ENCODE assay signal across 13 cellular contexts in the genomic region with DNA sequence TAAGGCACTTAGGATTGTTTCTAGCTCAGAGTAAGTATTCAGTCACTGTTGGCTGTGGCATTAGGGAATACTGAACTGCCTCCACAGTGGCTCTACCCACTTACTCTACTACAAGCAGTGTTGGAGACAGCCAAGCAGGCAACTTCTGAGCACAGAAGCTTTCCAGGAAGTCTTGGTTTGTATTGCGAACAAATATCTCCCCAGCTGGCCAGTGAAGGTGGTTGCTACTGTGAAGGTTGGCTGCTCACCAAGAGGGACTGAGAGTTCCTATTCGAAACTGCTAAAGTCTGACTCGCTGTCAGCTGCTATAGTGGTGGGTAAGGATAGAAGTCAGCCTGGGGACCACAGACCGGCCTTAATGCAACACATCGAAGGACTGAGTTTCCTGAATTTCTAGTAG.
DNase-seq lines count a peak whose midpoint lies in the region; ATAC-seq, FAIRE-seq and TF ChIP-seq lines count a peak whose summit lies in the region.
"Had no signal": no experiment of that assay in that cellular context is flagged by ENCODE, and none has a peak within 500 bp of the region (broad histone marks: within the 10 kb centered on the region; RNA-seq: fewer than 3 reads in every experiment).

No MANE protein-coding gene starts in this region.

- H3K9me3 ChIP-seq in testis, result no peaks in the 10 kb centered on the region
- H3K9me3 ChIP-seq: neutrophil had no signal

- POLR2A ChIA-PET in HEK293T (lab: Yijun Ruan, JAX), result no interaction called here

- TF ChIP-seq CTCF in testis (IDR thresholded peaks at IDR 0.05), result no peak

- H3K4me3 ChIP-seq in testis, result no peak overlapping the region

- ATAC-seq in GM19043 (IDR thresholded peaks at IDR 0.05; ENCODE audit: low read depth, unreplicated experiment) (peak; percentile 77), HG02623 (IDR thresholded peaks at IDR 0.05; ENCODE audit: unreplicated experiment) (peak; percentile 57), HG03469 (IDR thresholded peaks at IDR 0.05; ENCODE audit: unreplicated experiment) (peak; percentile 58)

- CTCF ChIA-PET in HEK293T (lab: Yijun Ruan, JAX), result no interaction called here

- DNase-seq in testis (peak; percentile 23), HEK293T (ENCODE audit: extremely low spot score) (no peak), ecto neural progenitor cell (ENCODE audit: low spot score) (no peak), frontal cortex (ENCODE audit: low spot score in 2 of 2) (no peak)
- DNase-seq: activated naive CD4-positive, alpha-beta T cell treated with anti-CD3 and anti-CD28 coated beads for 36 hours; NCI-H1694 treated with DMSO at 0.1 percent for 48 hours; NCI-H748 treated with DMSO at 0.1 percent for 48 hours had no signal

- H3K4me1 ChIP-seq in testis, result no peaks in the 10 kb centered on the region

- intact Hi-C loops in testis (cut with DNase I; ENCODE audit: low total_unique reads), result no loop called here

- TF ChIP-seq POLR2A in testis (IDR thresholded peaks at IDR 0.05), result no peak

- H3K27me3 ChIP-seq in testis, result no peaks in the 10 kb centered on the region
- H3K27me3 ChIP-seq: neutrophil had no signal

- no peak overlapping the region for H3K27ac ChIP-seq in testis
- H3K27ac ChIP-seq: KMS-11, neutrophil had no signal

- 49 to 83% methylated on average over 5 of the region's 5 CpGs for WGBS in testis, 2 donors

- H3K36me3 ChIP-seq in testis (ENCODE audit: low read depth, missing control alignments), result no peaks in the 10 kb centered on the region
- H3K36me3 ChIP-seq: neutrophil had no signal

- FAIRE-seq in frontal cortex (lab: Jason Lieb, UNC), result no peak
- FAIRE-seq: H54 had no signal

TF ChIP-seq in HEK293T, 16 proteins besides CTCF, POLR2A, EP300 and RAD21:
- no peak for TF ChIP-seq FOXM1 (IDR thresholded peaks at IDR 0.05; ENCODE audit: borderline replicate concordance)
- no peak for TF ChIP-seq SUZ12 (IDR thresholded peaks at IDR 0.05)
- TF ChIP-seq L3MBTL2 (conservative IDR thresholded peaks at IDR 0.05), result no peak
